2 cellular contexts compared by ENCODE assay signal in genomic region chr1:176831150-176831549, GRCh38.
TF ChIP-seq lines count a peak whose summit lies in the region.

No MANE protein-coding gene starts in this region.

TF ChIP-seq in HEK293, 187 proteins besides CTCF, POLR2A, EP300 and RAD21:
- TF ChIP-seq ZNF664 (tag by site-specific recombination; IDR thresholded peaks at IDR 0.05) (no peak), FEZF1 (tag by site-specific recombination; IDR thresholded peaks at IDR 0.05) (no peak), ZIC2 (tag by site-specific recombination; IDR thresholded peaks at IDR 0.05) (0 out of 2 replicates have a peak, but pooled peaks have one; percentile 9)

TF ChIP-seq in K562, 482 proteins besides CTCF, POLR2A, EP300 and RAD21:
- no peak for TF ChIP-seq CHD2 (IDR thresholded peaks at IDR 0.05; ENCODE audit: low read depth, low read length)
- no peak for TF ChIP-seq ZFX (CRISPR knock-in tag; IDR thresholded peaks at IDR 0.05)
- no peak for TF ChIP-seq LCOR (CRISPR knock-in tag; IDR thresholded peaks at IDR 0.05)
- no peak for TF ChIP-seq ADNP (tag; IDR thresholded peaks at IDR 0.05)
- TF ChIP-seq U2AF1 (optimal IDR thresholded peaks at IDR 0.05; ENCODE audit: low read depth, low read length) = no peak
- TF ChIP-seq CHD1 (IDR thresholded peaks at IDR 0.05; ENCODE audit: low read length) = no peak
- TF ChIP-seq TOE1 (IDR thresholded peaks at IDR 0.05; ENCODE audit: borderline replicate concordance) = no peak
- TF ChIP-seq TOE1 (CRISPR knock-in tag; IDR thresholded peaks at IDR 0.05; ENCODE audit: borderline replicate concordance, low read depth) = no peak
- TF ChIP-seq HNRNPK (IDR thresholded peaks at IDR 0.05; ENCODE audit: low read depth, low read length, poor library complexity, severe bottlenecking) = no peak
- TF ChIP-seq ZNF133 (CRISPR knock-in tag; IDR thresholded peaks at IDR 0.05) = no peak
- TF ChIP-seq ATF1 (CRISPR knock-in tag; IDR thresholded peaks at IDR 0.05) = no peak
- no peak for TF ChIP-seq ATF1 (tag; IDR thresholded peaks at IDR 0.05)
- no peak for TF ChIP-seq KAT8 (IDR thresholded peaks at IDR 0.05; ENCODE audit: low read depth)
- TF ChIP-seq ZNF830 (CRISPR knock-in tag; IDR thresholded peaks at IDR 0.05) = no peak
- no peak for TF ChIP-seq ATF6 (CRISPR knock-in tag; IDR thresholded peaks at IDR 0.05)
